Comparison of ENCODE assay signal across 17 cellular contexts in the genomic region with DNA sequence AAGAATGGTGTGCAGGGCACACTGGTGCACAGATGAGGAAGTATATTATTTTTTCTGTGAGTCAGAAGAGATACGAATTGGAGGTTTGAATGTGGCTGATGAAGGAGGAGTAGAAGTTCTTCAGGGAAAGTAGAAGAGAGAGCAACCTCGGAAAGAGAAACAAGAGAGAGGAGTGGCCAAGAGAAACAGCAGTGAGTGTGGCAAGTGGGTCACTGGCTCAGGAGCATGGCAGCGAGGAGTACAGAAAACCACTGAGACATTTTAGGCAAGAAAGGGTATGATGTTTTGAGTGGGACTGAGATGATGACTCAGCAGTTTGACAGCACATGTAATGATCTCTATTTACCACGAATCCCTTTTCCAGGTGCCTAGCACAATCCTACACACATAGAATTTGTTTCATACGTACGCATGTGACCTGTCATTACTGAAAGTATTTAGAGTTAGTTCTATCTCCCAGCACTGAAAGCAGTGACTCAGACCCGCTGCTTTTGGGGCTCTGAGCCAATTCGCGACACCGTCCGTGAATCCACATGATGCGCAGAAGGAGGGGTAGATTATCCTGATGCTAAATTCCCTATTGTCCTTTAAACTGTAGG.
A peak's percentile ranks its signal among the peaks of the same experiment; 100 is the strongest.
DNase-seq lines count a peak whose midpoint lies in the region; ATAC-seq and TF ChIP-seq lines count a peak whose summit lies in the region.
"Had no signal": no experiment of that assay in that cellular context is flagged by ENCODE, and none has a peak within 500 bp of the region (broad histone marks: within the 10 kb centered on the region; RNA-seq: fewer than 3 reads in every experiment).

No MANE protein-coding gene starts in this region.

- no peaks in the 10 kb centered on the region for H3K79me2 ChIP-seq in PC-3 (ENCODE audit: low read length)

- H3K4me2 ChIP-seq in PC-3 (ENCODE audit: low read length) = no peak overlapping the region

- no peaks in the 10 kb centered on the region for H3K9me2 ChIP-seq in PC-3 (replicated peaks; ENCODE audit: low read length)

- CTCF ChIA-PET in PC-3 (lab: Charles Lee) = interaction anchor here (0.7 kb wide), 1 partner anchor 927 kb away, joined by 3 read pairs; no protein-coding TSS in a partner anchor

- in situ Hi-C loops in gastrocnemius medialis (cut with MboI; ENCODE audit: low sequenced_read_pairs in 4 of 4) = no loop called here

- H3K9me3 ChIP-seq in PC-3 (ENCODE audit: low read length) (0 out of 2 replicates have a peak, but pooled peaks cover 5% of the 10 kb centered on the region), gastrocnemius medialis (no peaks in the 10 kb centered on the region)

- no peaks in the 10 kb centered on the region for H4K20me1 ChIP-seq in PC-3 (ENCODE audit: low read length)

- TF ChIP-seq CTCF in PC-3 (conservative IDR thresholded peaks at IDR 0.05; ENCODE audit: low read depth, low read length) = no peak
- TF ChIP-seq CTCF in gastrocnemius medialis (IDR thresholded peaks at IDR 0.05 in 4 of 5, conservative IDR thresholded peaks at IDR 0.05 in 1 of 5) = no peak

- H3K36me3 ChIP-seq in PC-3 (ENCODE audit: low read depth, low read length) (no peaks in the 10 kb centered on the region), gastrocnemius medialis (no peaks in the 10 kb centered on the region)

- intact Hi-C loops in PC-3 (cut with micrococcal nuclease) = no loop called here
- intact Hi-C loops in gastrocnemius medialis (cut with DNase I; ENCODE audit: low total_unique reads) = no loop called here

- no TSS peak for BruUV-seq in PC-3 (replicated peaks; lab: Mats Ljungman, UMichigan)

- H3K9ac ChIP-seq in PC-3 (ENCODE audit: low read length) = no peak overlapping the region

- DNase-seq in A172 (ENCODE audit: low spot score) (peak; percentile 5), Daoy (ENCODE audit: low read depth) (peak; percentile 70), PC-3 (peak; percentile 2), kidney tubule cell (ENCODE audit: low spot score) (peak; percentile 1), activated gamma-delta T cell (lab: John Stamatoyannopoulos, UW) (no peak), gastrocnemius medialis (no peak), amniotic stem cell (lab: John Stamatoyannopoulos, UW) (no peak)
- DNase-seq in activated naive CD4-positive, alpha-beta T cell treated with Interleukin-2 at 50 U/mL for 16 hours = no peak
- DNase-seq: C1 segment of cervical spinal cord; CD8-positive, alpha-beta memory T cell; GF-D8; HCEC 1CT; NCI-H1105; NCI-H748 treated with DMSO at 0.1 percent for 48 hours; RPMI8226; SHP77 treated with DMSO at 0.1 percent for 48 hours had no signal

- no peak for TF ChIP-seq POLR2A in gastrocnemius medialis (IDR thresholded peaks at IDR 0.05)

- H2AFZ ChIP-seq in PC-3 (ENCODE audit: low read length) = no peak overlapping the region

- no peaks in the 10 kb centered on the region for H3K27me3 ChIP-seq in PC-3 (ENCODE audit: low read length)
- H3K27me3 ChIP-seq in gastrocnemius medialis = no peaks in the 10 kb centered on the region

- no peaks in the 10 kb centered on the region for H3K4me1 ChIP-seq in PC-3 (ENCODE audit: insufficient read depth, low read length)
- no peaks in the 10 kb centered on the region for H3K4me1 ChIP-seq in gastrocnemius medialis

- POLR2A ChIA-PET in PC-3 (lab: Charles Lee; ENCODE audit: unreplicated experiment) = no interaction called here

- H3K27ac ChIP-seq in PC-3 (ENCODE audit: low read length) (no peak overlapping the region), gastrocnemius medialis (no peak overlapping the region)

- no peak for ATAC-seq in PC-3
- ATAC-seq in gastrocnemius medialis = no peak
- ATAC-seq: SK-N-SH treated with all-trans-retinoic acid at 6 μM for 48 hours had no signal

- H3F3A ChIP-seq in PC-3 (ENCODE audit: low read length, unreplicated experiment) = no peaks in the 10 kb centered on the region

- H3K4me3 ChIP-seq in PC-3 (ENCODE audit: low read length) (no peak overlapping the region), gastrocnemius medialis (no peak overlapping the region)

Comparison
In these comparisons a context has a peak if more than half of its experiments do, and no peak if none do; other contexts are left out.
1. DNase-seq: peak in A172 (single experiment), Daoy (single experiment), PC-3 (single experiment) and kidney tubule cell (single experiment); none in activated gamma-delta T cell (single experiment), gastrocnemius medialis (0 of 2), amniotic stem cell (single experiment) and activated naive CD4-positive, alpha-beta T cell treated with Interleukin-2 at 50 U/mL for 16 hours (single experiment).